Comparison of ENCODE assay signal across 14 cellular contexts in genomic region chrX:9291666-9292065, GRCh38.
A peak's percentile ranks its signal among the peaks of the same experiment; 100 is the strongest.
DNase-seq lines count a peak whose midpoint lies in the region; ATAC-seq and TF ChIP-seq lines count a peak whose summit lies in the region.
"Had no signal": no experiment of that assay in that cellular context is flagged by ENCODE, and none has a peak within 500 bp of the region (broad histone marks: within the 10 kb centered on the region; RNA-seq: fewer than 3 reads in every experiment).

No MANE protein-coding gene starts in this region.

- DNase-seq in CD14-positive monocyte (ENCODE audit: low spot score) (no peak), NCI-H1436 (lab: John Stamatoyannopoulos, UW) (peak; percentile 54), NCI-H69 (lab: John Stamatoyannopoulos, UW) (peak; percentile 96), iPS-NIHi7 (ENCODE audit: extremely low spot score) (peak; percentile 76), WERI-Rb-1 (no peak), CD1c-positive myeloid dendritic cell (ENCODE audit: extremely low spot score) (no peak)
- no peak for DNase-seq in stimulated activated naive CD8-positive, alpha-beta T cell treated with anti-CD3 and anti-CD28 coated beads, Interleukin-15, amount 100 ng/mL, for 72 hours
- DNase-seq: activated naive CD8-positive, alpha-beta T cell treated with anti-CD3 and anti-CD28 coated beads for 36 hours; GDM1; left ventricle myocardium inferior; T-helper 2 cell had no signal

- no peaks in the 10 kb centered on the region for H3K9me3 ChIP-seq in WERI-Rb-1 (ENCODE audit: severe bottlenecking)
- H3K9me3 ChIP-seq: left ventricle myocardium inferior had no signal

- H3K27ac ChIP-seq in WERI-Rb-1, result no peak overlapping the region
- H3K27ac ChIP-seq: coronary artery, left ventricle myocardium inferior had no signal

- H3K4me1 Mint-ChIP-seq in CD14-positive monocyte, result peaks cover 13% of the 10 kb centered on the region
- H3K4me1 Mint-ChIP-seq in stimulated activated naive CD8-positive, alpha-beta T cell treated with anti-CD3 and anti-CD28 coated beads, Interleukin-15, amount 100 ng/mL, for 72 hours, result peaks cover 11% of the 10 kb centered on the region

- H3K9me3 Mint-ChIP-seq in CD14-positive monocyte, result peaks cover 0 to 16% (median 0%) of the 10 kb centered on the region in 7 donors
- no peaks in the 10 kb centered on the region for H3K9me3 Mint-ChIP-seq in stimulated activated naive CD8-positive, alpha-beta T cell treated with anti-CD3 and anti-CD28 coated beads, Interleukin-15, amount 100 ng/mL, for 72 hours
- H3K9me3 Mint-ChIP-seq: activated naive CD8-positive, alpha-beta T cell treated with anti-CD3 and anti-CD28 coated beads for 36 hours had no signal

- H3K36me3 ChIP-seq in WERI-Rb-1, result no peaks in the 10 kb centered on the region
- H3K36me3 ChIP-seq: left ventricle myocardium inferior had no signal

- no peak overlapping the region for H3K27ac Mint-ChIP-seq in CD14-positive monocyte
- H3K27ac Mint-ChIP-seq in stimulated activated naive CD8-positive, alpha-beta T cell treated with anti-CD3 and anti-CD28 coated beads, Interleukin-15, amount 100 ng/mL, for 72 hours, result no peak overlapping the region
- H3K27ac Mint-ChIP-seq: activated naive CD8-positive, alpha-beta T cell treated with anti-CD3 and anti-CD28 coated beads for 36 hours had no signal

- peaks cover 10 to 70% (median 26%) of the 10 kb centered on the region in 3 donors for H3K27me3 Mint-ChIP-seq in CD14-positive monocyte (ENCODE audit: low read depth in 3 of 3)
- peaks cover 7% of the 10 kb centered on the region for H3K27me3 Mint-ChIP-seq in stimulated activated naive CD8-positive, alpha-beta T cell treated with anti-CD3 and anti-CD28 coated beads, Interleukin-15, amount 100 ng/mL, for 72 hours

- H3K27me3 ChIP-seq in WERI-Rb-1 (ENCODE audit: insufficient read depth, low read depth, severe bottlenecking), result peaks cover 28% of the 10 kb centered on the region

- peak overlapping the region; percentile 73 to 78 for H3K4me3 Mint-ChIP-seq in CD14-positive monocyte
- no peak overlapping the region for H3K4me3 Mint-ChIP-seq in stimulated activated naive CD8-positive, alpha-beta T cell treated with anti-CD3 and anti-CD28 coated beads, Interleukin-15, amount 100 ng/mL, for 72 hours

- no peak for ATAC-seq in stimulated activated naive CD8-positive, alpha-beta T cell treated with anti-CD3 and anti-CD28 coated beads, Interleukin-15, amount 100 ng/mL, for 72 hours
- no peak for ATAC-seq in HG03565 (IDR thresholded peaks at IDR 0.05; ENCODE audit: unreplicated experiment)
- ATAC-seq: K562 had no signal

- H3K36me3 Mint-ChIP-seq in CD14-positive monocyte, result peaks cover 3 to 4% of the 10 kb centered on the region in 2 donors
- H3K36me3 Mint-ChIP-seq: activated naive CD8-positive, alpha-beta T cell treated with anti-CD3 and anti-CD28 coated beads for 36 hours had no signal

- intact Hi-C loops in CD14-positive monocyte (cut with micrococcal nuclease), result no loop called here

- no peak for TF ChIP-seq CTCF in CD14-positive monocyte (IDR thresholded peaks at IDR 0.05)
- TF ChIP-seq CTCF in WERI-Rb-1 (IDR thresholded peaks at IDR 0.05; ENCODE audit: low read depth, low read length), result no peak

- no peak overlapping the region for H3K4me3 ChIP-seq in WERI-Rb-1 (ENCODE audit: low read depth, low read length)
- H3K4me3 ChIP-seq: coronary artery, K562, left ventricle myocardium inferior had no signal

Comparison
In these comparisons a context has a peak if more than half of its experiments do, and no peak if none do; other contexts are left out.
1. DNase-seq: peak in NCI-H1436 (single experiment), NCI-H69 (single experiment) and iPS-NIHi7 (single experiment); none in CD14-positive monocyte (single experiment), WERI-Rb-1 (single experiment), stimulated activated naive CD8-positive, alpha-beta T cell treated with anti-CD3 and anti-CD28 coated beads, Interleukin-15, amount 100 ng/mL, for 72 hours (0 of 2) and CD1c-positive myeloid dendritic cell (single experiment).
2. H3K4me3 Mint-ChIP-seq: peak in CD14-positive monocyte (2 of 2); none in stimulated activated naive CD8-positive, alpha-beta T cell treated with anti-CD3 and anti-CD28 coated beads, Interleukin-15, amount 100 ng/mL, for 72 hours (0 of 2).